8 cellular contexts compared by ENCODE assay signal in the genomic region with DNA sequence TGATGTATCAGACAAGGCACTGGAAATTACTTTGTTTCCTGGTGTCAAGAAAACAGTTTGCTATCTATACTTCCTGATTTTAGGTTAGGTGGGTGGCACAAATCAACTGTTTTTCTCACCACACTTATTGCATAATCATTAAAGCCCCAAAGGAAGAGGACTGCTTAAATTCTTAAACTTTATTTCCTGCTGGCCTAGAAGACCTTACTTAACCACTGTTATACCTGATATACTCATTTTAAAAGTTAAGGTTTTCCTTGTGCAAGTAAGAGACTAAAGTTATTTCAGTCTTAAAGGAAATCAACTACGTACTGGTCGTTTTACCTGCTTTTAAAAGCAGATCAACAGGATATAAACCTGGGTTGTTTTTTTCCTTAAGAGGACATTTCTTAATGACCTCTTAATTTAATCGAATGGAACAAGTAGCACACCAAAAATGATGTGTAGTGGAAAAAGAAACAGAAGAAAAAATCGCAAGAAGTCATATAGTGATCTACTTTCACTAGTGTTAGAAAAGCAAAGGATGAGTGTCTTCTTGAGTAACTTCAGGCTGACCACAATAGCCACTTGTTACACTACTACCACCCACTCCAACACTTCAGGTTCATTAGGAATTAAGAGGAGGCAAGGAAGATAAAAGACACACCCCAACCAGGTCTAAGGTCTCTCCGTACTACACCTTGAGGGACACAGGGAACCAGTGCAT. TPM values are rescaled to one million over a fixed set of nuclear protein-coding genes. Genes with fewer than 3 reads are reported as not detected.
DNase-seq lines count a peak whose midpoint lies in the region; ATAC-seq and TF ChIP-seq lines count a peak whose summit lies in the region.

No MANE protein-coding gene starts in this region.

- ATAC-seq in activated T-cell treated with anti-CD3 and anti-CD28 coated beads, Interleukin-2, amount 50 U/mL, for 4 hours = peak; percentile 76 to 78
- ATAC-seq in RWPE2 (ENCODE audit: low read depth) = peak; percentile 51
- ATAC-seq in mucosa of descending colon = peak; percentile 26
- no peak for ATAC-seq in GM21423 (IDR thresholded peaks at IDR 0.05; ENCODE audit: unreplicated experiment)
- ATAC-seq in HG02970 (IDR thresholded peaks at IDR 0.05; ENCODE audit: low FRiP score, unreplicated experiment) = no peak
- no peak for ATAC-seq in HG02885 (IDR thresholded peaks at IDR 0.05; ENCODE audit: poor library complexity, unreplicated experiment)

- no peaks in the 10 kb centered on the region for H3K9me3 Mint-ChIP-seq in activated T-cell treated with anti-CD3 and anti-CD28 coated beads, Interleukin-2, amount 50 U/mL, for 4 hours

- no peaks in the 10 kb centered on the region for H3K27me3 Mint-ChIP-seq in activated T-cell treated with anti-CD3 and anti-CD28 coated beads, Interleukin-2, amount 50 U/mL, for 4 hours (ENCODE audit: low read depth)

- H3K4me3 Mint-ChIP-seq in activated T-cell treated with anti-CD3 and anti-CD28 coated beads, Interleukin-2, amount 50 U/mL, for 4 hours = peak overlapping the region; percentile 96

- H3K4me3 ChIP-seq in RWPE2 (ENCODE audit: severe bottlenecking) = peak overlapping the region; percentile 66
- peak overlapping the region; percentile 63 for H3K4me3 ChIP-seq in ectodermal cell (ENCODE audit: insufficient read depth, low read depth, low read length)
- peak overlapping the region; percentile 83 for H3K4me3 ChIP-seq in mucosa of descending colon

- no peak for TF ChIP-seq CTCF in RWPE2 (IDR thresholded peaks at IDR 0.05; ENCODE audit: poor library complexity, severe bottlenecking)
- TF ChIP-seq CTCF in mucosa of descending colon (IDR thresholded peaks at IDR 0.05) = no peak

- peaks cover 14% of the 10 kb centered on the region for H3K4me1 ChIP-seq in RWPE2 (ENCODE audit: insufficient read depth, poor library complexity, severe bottlenecking)
- H3K4me1 ChIP-seq in ectodermal cell (ENCODE audit: control insufficient read depth, insufficient read depth, low read length) = no peaks in the 10 kb centered on the region
- H3K4me1 ChIP-seq in mucosa of descending colon (ENCODE audit: low read depth) = peaks cover 13% of the 10 kb centered on the region

- peaks cover 10% of the 10 kb centered on the region for H3K36me3 ChIP-seq in RWPE2 (ENCODE audit: low read depth)
- H3K36me3 ChIP-seq in ectodermal cell (ENCODE audit: control insufficient read depth, insufficient read depth, low read length) = no peaks in the 10 kb centered on the region
- H3K36me3 ChIP-seq in mucosa of descending colon (ENCODE audit: low read depth) = no peaks in the 10 kb centered on the region

- H3K4me1 Mint-ChIP-seq in activated T-cell treated with anti-CD3 and anti-CD28 coated beads, Interleukin-2, amount 50 U/mL, for 4 hours (ENCODE audit: low read depth) = peaks cover 67% of the 10 kb centered on the region

- H3K27ac ChIP-seq in RWPE2 (ENCODE audit: poor library complexity, severe bottlenecking) (peak overlapping the region; percentile 46), ectodermal cell (ENCODE audit: insufficient read depth, low read depth, low read length, poor library complexity, severe bottlenecking) (no peak overlapping the region)

- no peak for DNase-seq in activated T-cell treated with anti-CD3 and anti-CD28 coated beads, Interleukin-2, amount 50 U/mL, for 4 hours
- DNase-seq in activated T-cell treated with anti-CD3 and anti-CD28 coated beads, Interleukin-2, amount 50 U/mL, for 48 hours = no peak
- DNase-seq in RWPE2 (ENCODE audit: low spot score) (no peak), mucosa of descending colon (no peak)

- H3K36me3 Mint-ChIP-seq in activated T-cell treated with anti-CD3 and anti-CD28 coated beads, Interleukin-2, amount 50 U/mL, for 4 hours (ENCODE audit: insufficient read depth) = peaks cover 18% of the 10 kb centered on the region

- H3K27me3 ChIP-seq in RWPE2 (ENCODE audit: insufficient read depth, poor library complexity, severe bottlenecking) = no peaks in the 10 kb centered on the region
- no peaks in the 10 kb centered on the region for H3K27me3 ChIP-seq in ectodermal cell (ENCODE audit: control insufficient read depth, insufficient read depth, low read length, poor library complexity, severe bottlenecking)

- no peaks in the 10 kb centered on the region for H3K9me3 ChIP-seq in RWPE2 (ENCODE audit: severe bottlenecking)
- no peaks in the 10 kb centered on the region for H3K9me3 ChIP-seq in ectodermal cell (ENCODE audit: control insufficient read depth, low read length)
- no peaks in the 10 kb centered on the region for H3K9me3 ChIP-seq in mucosa of descending colon

- WGBS in ectodermal cell, 2 experiments = 18 to 30% methylated on average over 5 of the region's 5 CpGs

- intact Hi-C loops in mucosa of descending colon (cut with DNase I, micrococcal nuclease) = no loop called here

RNA-seq across cellular contexts. Expression of a gene that starts 1.0 kb away (rescaled TPM):
- 10 to 100 TPM; 90.0 to 99.1 (median 92.5) TPM for total RNA-seq in activated T-cell treated with anti-CD3 and anti-CD28 coated beads, Interleukin-2, amount 50 U/mL, for 4 hours
- 74.0 TPM for polyA plus RNA-seq in ectodermal cell (2013, experiment 1 of 4)
- 75.4 TPM for polyA plus RNA-seq in ectodermal cell (2013, experiment 2 of 4)
- polyA plus RNA-seq in ectodermal cell (2013, experiment 3 of 4) = 58.9 TPM
- polyA plus RNA-seq in ectodermal cell (2013, experiment 4 of 4) = 62.1 TPM
- 100 to 1,000 TPM in 2 of 3 donors, 10 to 100 TPM in 1; 90.8 to 131 (median 127) TPM for total RNA-seq in mucosa of descending colon

Comparison
In these comparisons a context has a peak if more than half of its experiments do, and no peak if none do; other contexts are left out.
1. ATAC-seq: peak in activated T-cell treated with anti-CD3 and anti-CD28 coated beads, Interleukin-2, amount 50 U/mL, for 4 hours (2 of 2), RWPE2 (single experiment) and mucosa of descending colon (single experiment); none in GM21423 (single experiment), HG02970 (single experiment) and HG02885 (single experiment).
2. Peak in every context shown above with its lines, with median percentiles within 50 percentile points of each other: H3K4me3 ChIP-seq.